1 cellular context compared by ENCODE assay signal in the genomic region with DNA sequence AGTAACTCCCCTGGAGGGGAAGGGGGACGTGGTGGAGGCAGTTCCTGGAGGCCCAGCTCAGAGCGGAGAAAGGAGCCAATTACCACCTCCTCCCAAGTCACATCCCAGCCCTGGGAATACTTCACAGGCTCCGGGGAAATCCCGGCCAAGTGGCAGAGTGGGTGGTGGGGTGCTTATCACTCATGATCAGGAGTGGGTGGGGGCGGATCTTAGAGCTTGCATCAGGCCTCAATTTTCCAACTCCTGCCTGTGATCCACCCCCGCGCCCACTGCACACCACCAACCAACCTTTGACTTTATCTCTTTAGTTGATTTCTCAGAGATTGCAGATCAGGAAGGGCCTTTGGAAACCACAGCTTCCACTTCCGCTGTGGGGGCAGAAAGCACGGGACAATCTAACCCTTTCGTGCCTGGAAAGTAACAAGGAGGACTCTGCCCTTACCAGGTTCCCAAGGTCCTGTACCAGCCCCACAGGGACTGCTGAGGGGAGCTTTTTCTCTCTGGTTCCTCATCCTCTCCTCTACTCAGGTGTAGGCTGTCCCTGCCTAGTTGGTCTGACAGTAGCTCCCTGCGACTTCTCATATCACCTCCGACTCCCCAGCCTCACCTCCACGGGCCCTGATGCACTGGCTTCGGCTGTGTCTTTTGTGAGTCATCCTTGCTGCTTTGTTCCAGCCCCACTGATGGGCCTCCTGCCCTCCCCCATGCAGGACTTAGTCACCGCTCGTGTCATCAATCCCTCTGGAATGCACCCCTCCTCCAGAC.
TF ChIP-seq lines count a peak whose summit lies in the region.

No MANE protein-coding gene starts in this region.

TF ChIP-seq in HepG2, 621 proteins besides CTCF, POLR2A, EP300 and RAD21 (continued from another document and continues in another):
- TF ChIP-seq, protein P1, sequence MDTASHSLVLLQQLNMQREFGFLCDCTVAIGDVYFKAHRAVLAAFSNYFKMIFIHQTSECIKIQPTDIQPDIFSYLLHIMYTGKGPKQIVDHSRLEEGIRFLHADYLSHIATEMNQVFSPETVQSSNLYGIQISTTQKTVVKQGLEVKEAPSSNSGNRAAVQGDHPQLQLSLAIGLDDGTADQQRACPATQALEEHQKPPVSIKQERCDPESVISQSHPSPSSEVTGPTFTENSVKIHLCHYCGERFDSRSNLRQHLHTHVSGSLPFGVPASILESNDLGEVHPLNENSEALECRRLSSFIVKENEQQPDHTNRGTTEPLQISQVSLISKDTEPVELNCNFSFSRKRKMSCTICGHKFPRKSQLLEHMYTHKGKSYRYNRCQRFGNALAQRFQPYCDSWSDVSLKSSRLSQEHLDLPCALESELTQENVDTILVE (CRISPR knock-in tag; IDR thresholded peaks at IDR 0.05) = peak; percentile 79; the same call in 1 of the 2 replicates
- TF ChIP-seq SMYD3 (CRISPR knock-in tag; IDR thresholded peaks at IDR 0.05) (0 out of 2 replicates have a peak, but pooled peaks have one; percentile 6), ZNF607 (CRISPR knock-in tag; IDR thresholded peaks at IDR 0.05; ENCODE audit: borderline replicate concordance) (0 out of 2 replicates have a peak, but pooled peaks have one; percentile 70), CBX2 (IDR thresholded peaks at IDR 0.05; ENCODE audit: low read depth, low read length) (no peak), CBX2 (CRISPR knock-in tag; IDR thresholded peaks at IDR 0.05; ENCODE audit: low read depth) (no peak), IRF2 (CRISPR knock-in tag; IDR thresholded peaks at IDR 0.05) (peak; percentile 86; the same call in 1 of the 2 replicates), SMARCE1 (IDR thresholded peaks at IDR 0.05; ENCODE audit: borderline replicate concordance) (peak; percentile 50; the same call in 1 of the 2 replicates), TAF15 (IDR thresholded peaks at IDR 0.05; ENCODE audit: low read depth, low read length, poor library complexity, severe bottlenecking) (no peak), SNAI1 (CRISPR knock-in tag; IDR thresholded peaks at IDR 0.05; ENCODE audit: borderline replicate concordance) (peak; percentile 65; the same call in 1 of the 2 replicates), YEATS2 (CRISPR knock-in tag; IDR thresholded peaks at IDR 0.05; ENCODE audit: borderline replicate concordance) (peak; percentile 37; the same call in 1 of the 2 replicates), ZNF674 (CRISPR knock-in tag; IDR thresholded peaks at IDR 0.05; ENCODE audit: low read depth) (no peak), RNF2 (conservative IDR thresholded peaks at IDR 0.05; ENCODE audit: low read depth) (no peak; the same call in 1 of the 2 replicates), HOXA3 (CRISPR knock-in tag; IDR thresholded peaks at IDR 0.05) (peak; percentile 79), PPARG (CRISPR knock-in tag; conservative IDR thresholded peaks at IDR 0.05) (peak; percentile 68; the same call in 1 of the 2 replicates), ZSCAN30 (CRISPR knock-in tag; IDR thresholded peaks at IDR 0.05) (no peak), ZNF777 (CRISPR knock-in tag; IDR thresholded peaks at IDR 0.05) (no peak), FOXJ3 (CRISPR knock-in tag; IDR thresholded peaks at IDR 0.05; ENCODE audit: borderline replicate concordance) (peak; percentile 37; the same call in 1 of the 2 replicates), ZNF362 (CRISPR knock-in tag; IDR thresholded peaks at IDR 0.05; ENCODE audit: borderline replicate concordance) (peak; percentile 60; the same call in 1 of the 2 replicates), YY1 (IDR thresholded peaks at IDR 0.05; ENCODE audit: insufficient read depth, insufficient replicate concordance, low read depth, low read length) (peak; percentile 55), SIX4 (CRISPR knock-in tag; IDR thresholded peaks at IDR 0.05) (0 out of 2 replicates have a peak, but pooled peaks have one; percentile 34), SNAPC5 (CRISPR knock-in tag; IDR thresholded peaks at IDR 0.05; ENCODE audit: borderline replicate concordance) (0 out of 2 replicates have a peak, but pooled peaks have one; percentile 14), HMG20A (CRISPR knock-in tag; IDR thresholded peaks at IDR 0.05; ENCODE audit: borderline replicate concordance) (peak; percentile 81), ZNF776 (CRISPR knock-in tag; IDR thresholded peaks at IDR 0.05) (no peak), GZF1 (CRISPR knock-in tag; IDR thresholded peaks at IDR 0.05) (no peak), KLF9 (CRISPR knock-in tag; IDR thresholded peaks at IDR 0.05; ENCODE audit: low read depth) (no peak), MYC (CRISPR knock-in tag; IDR thresholded peaks at IDR 0.05; ENCODE audit: borderline replicate concordance) (peak; percentile 74; the same call in 1 of the 2 replicates), HOXD1 (CRISPR knock-in tag; IDR thresholded peaks at IDR 0.05) (no peak; the same call in none of the 2 replicates), POLR2AphosphoS2 (IDR thresholded peaks at IDR 0.05; ENCODE audit: low read depth, low read length) (no peak; the same call in 1 of the 2 replicates), KLF15 (CRISPR knock-in tag; IDR thresholded peaks at IDR 0.05; ENCODE audit: borderline replicate concordance) (no peak; the same call in 1 of the 2 replicates), PLRG1 (conservative IDR thresholded peaks at IDR 0.05) (no peak), ZNF7 (CRISPR knock-in tag; IDR thresholded peaks at IDR 0.05) (peak; percentile 62), PHF21A (CRISPR knock-in tag; IDR thresholded peaks at IDR 0.05) (peak; percentile 80), SAP130 (CRISPR knock-in tag; IDR thresholded peaks at IDR 0.05; ENCODE audit: low read depth) (peak; percentile 91), ZNF224 (CRISPR knock-in tag; IDR thresholded peaks at IDR 0.05) (0 out of 2 replicates have a peak, but pooled peaks have one; percentile 24), ELF3 (CRISPR knock-in tag; IDR thresholded peaks at IDR 0.05) (peak; percentile 83), MTA1 (CRISPR knock-in tag; IDR thresholded peaks at IDR 0.05; ENCODE audit: borderline replicate concordance) (peak; percentile 73; the same call in 1 of the 2 replicates), ZNF441 (CRISPR knock-in tag; IDR thresholded peaks at IDR 0.05; ENCODE audit: borderline replicate concordance) (peak; percentile 86), GATAD2A (CRISPR knock-in tag; IDR thresholded peaks at IDR 0.05) (peak; percentile 93), ZFP90 (CRISPR knock-in tag; IDR thresholded peaks at IDR 0.05; ENCODE audit: borderline replicate concordance) (no peak), RCOR2 (CRISPR knock-in tag; IDR thresholded peaks at IDR 0.05) (peak; percentile 89), ZFAT (CRISPR knock-in tag; conservative IDR thresholded peaks at IDR 0.05) (no peak), ZNF720 (CRISPR knock-in tag; IDR thresholded peaks at IDR 0.05) (no peak), ZNF543 (CRISPR knock-in tag; IDR thresholded peaks at IDR 0.05) (peak; percentile 8; the same call in 1 of the 2 replicates), ZNF30 (CRISPR knock-in tag; IDR thresholded peaks at IDR 0.05) (no peak), ZNF570 (CRISPR knock-in tag; IDR thresholded peaks at IDR 0.05; ENCODE audit: borderline replicate concordance) (no peak), ZNF234 (CRISPR knock-in tag; conservative IDR thresholded peaks at IDR 0.05) (no peak), SALL2 (CRISPR knock-in tag; IDR thresholded peaks at IDR 0.05) (no peak), FOXK2 (IDR thresholded peaks at IDR 0.05) (0 out of 2 replicates have a peak, but pooled peaks have one; percentile 17), ZNF383 (CRISPR knock-in tag; IDR thresholded peaks at IDR 0.05; ENCODE audit: borderline replicate concordance) (no peak), ATF7 (IDR thresholded peaks at IDR 0.05) (no peak; the same call in 1 of the 2 replicates), ATF7 (CRISPR knock-in tag; IDR thresholded peaks at IDR 0.05) (peak; percentile 61; the same call in 1 of the 2 replicates), JARID2 (CRISPR knock-in tag; IDR thresholded peaks at IDR 0.05; ENCODE audit: insufficient replicate concordance) (no peak)
- TF ChIP-seq, protein P2, sequence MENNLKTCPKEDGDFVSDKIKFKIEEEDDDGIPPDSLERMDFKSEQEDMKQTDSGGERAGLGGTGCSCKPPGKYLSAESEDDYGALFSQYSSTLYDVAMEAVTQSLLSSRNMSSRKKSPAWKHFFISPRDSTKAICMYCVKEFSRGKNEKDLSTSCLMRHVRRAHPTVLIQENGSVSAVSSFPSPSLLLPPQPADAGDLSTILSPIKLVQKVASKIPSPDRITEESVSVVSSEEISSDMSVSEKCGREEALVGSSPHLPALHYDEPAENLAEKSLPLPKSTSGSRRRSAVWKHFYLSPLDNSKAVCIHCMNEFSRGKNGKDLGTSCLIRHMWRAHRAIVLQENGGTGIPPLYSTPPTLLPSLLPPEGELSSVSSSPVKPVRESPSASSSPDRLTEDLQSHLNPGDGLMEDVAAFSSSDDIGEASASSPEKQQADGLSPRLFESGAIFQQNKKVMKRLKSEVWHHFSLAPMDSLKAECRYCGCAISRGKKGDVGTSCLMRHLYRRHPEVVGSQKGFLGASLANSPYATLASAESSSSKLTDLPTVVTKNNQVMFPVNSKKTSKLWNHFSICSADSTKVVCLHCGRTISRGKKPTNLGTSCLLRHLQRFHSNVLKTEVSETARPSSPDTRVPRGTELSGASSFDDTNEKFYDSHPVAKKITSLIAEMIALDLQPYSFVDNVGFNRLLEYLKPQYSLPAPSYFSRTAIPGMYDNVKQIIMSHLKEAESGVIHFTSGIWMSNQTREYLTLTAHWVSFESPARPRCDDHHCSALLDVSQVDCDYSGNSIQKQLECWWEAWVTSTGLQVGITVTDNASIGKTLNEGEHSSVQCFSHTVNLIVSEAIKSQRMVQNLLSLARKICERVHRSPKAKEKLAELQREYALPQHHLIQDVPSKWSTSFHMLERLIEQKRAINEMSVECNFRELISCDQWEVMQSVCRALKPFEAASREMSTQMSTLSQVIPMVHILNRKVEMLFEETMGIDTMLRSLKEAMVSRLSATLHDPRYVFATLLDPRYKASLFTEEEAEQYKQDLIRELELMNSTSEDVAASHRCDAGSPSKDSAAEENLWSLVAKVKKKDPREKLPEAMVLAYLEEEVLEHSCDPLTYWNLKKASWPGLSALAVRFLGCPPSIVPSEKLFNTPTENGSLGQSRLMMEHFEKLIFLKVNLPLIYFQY (CRISPR knock-in tag; IDR thresholded peaks at IDR 0.05; ENCODE audit: borderline replicate concordance) = peak; percentile 71; the same call in 1 of the 2 replicates
- TF ChIP-seq, protein P3, sequence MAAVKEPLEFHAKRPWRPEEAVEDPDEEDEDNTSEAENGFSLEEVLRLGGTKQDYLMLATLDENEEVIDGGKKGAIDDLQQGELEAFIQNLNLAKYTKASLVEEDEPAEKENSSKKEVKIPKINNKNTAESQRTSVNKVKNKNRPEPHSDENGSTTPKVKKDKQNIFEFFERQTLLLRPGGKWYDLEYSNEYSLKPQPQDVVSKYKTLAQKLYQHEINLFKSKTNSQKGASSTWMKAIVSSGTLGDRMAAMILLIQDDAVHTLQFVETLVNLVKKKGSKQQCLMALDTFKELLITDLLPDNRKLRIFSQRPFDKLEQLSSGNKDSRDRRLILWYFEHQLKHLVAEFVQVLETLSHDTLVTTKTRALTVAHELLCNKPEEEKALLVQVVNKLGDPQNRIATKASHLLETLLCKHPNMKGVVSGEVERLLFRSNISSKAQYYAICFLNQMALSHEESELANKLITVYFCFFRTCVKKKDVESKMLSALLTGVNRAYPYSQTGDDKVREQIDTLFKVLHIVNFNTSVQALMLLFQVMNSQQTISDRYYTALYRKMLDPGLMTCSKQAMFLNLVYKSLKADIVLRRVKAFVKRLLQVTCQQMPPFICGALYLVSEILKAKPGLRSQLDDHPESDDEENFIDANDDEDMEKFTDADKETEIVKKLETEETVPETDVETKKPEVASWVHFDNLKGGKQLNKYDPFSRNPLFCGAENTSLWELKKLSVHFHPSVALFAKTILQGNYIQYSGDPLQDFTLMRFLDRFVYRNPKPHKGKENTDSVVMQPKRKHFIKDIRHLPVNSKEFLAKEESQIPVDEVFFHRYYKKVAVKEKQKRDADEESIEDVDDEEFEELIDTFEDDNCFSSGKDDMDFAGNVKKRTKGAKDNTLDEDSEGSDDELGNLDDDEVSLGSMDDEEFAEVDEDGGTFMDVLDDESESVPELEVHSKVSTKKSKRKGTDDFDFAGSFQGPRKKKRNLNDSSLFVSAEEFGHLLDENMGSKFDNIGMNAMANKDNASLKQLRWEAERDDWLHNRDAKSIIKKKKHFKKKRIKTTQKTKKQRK (IDR thresholded peaks at IDR 0.05; ENCODE audit: low read length) = no peak
- TF ChIP-seq, protein P4, sequence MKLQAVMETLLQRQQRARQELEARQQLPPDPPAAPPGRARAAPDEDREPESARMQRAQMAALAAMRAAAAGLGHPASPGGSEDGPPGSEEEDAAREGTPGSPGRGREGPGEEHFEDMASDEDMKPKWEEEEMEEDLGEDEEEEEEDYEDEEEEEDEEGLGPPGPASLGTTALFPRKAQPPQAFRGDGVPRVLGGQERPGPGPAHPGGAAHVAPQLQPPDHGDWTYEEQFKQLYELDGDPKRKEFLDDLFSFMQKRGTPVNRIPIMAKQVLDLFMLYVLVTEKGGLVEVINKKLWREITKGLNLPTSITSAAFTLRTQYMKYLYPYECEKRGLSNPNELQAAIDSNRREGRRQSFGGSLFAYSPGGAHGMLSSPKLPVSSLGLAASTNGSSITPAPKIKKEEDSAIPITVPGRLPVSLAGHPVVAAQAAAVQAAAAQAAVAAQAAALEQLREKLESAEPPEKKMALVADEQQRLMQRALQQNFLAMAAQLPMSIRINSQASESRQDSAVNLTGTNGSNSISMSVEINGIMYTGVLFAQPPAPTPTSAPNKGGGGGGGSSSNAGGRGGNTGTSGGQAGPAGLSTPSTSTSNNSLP (IDR thresholded peaks at IDR 0.05; ENCODE audit: low read depth, low read length) = no peak; the same call in 1 of the 2 replicates
- TF ChIP-seq, protein P5, sequence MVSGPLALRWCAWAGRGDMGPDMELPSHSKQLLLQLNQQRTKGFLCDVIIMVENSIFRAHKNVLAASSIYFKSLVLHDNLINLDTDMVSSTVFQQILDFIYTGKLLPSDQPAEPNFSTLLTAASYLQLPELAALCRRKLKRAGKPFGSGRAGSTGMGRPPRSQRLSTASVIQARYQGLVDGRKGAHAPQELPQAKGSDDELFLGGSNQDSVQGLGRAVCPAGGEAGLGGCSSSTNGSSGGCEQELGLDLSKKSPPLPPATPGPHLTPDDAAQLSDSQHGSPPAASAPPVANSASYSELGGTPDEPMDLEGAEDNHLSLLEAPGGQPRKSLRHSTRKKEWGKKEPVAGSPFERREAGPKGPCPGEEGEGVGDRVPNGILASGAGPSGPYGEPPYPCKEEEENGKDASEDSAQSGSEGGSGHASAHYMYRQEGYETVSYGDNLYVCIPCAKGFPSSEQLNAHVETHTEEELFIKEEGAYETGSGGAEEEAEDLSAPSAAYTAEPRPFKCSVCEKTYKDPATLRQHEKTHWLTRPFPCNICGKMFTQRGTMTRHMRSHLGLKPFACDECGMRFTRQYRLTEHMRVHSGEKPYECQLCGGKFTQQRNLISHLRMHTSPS (CRISPR knock-in tag; IDR thresholded peaks at IDR 0.05; ENCODE audit: low read depth) = no peak
